9 cellular contexts compared by ENCODE assay signal in the genomic region with DNA sequence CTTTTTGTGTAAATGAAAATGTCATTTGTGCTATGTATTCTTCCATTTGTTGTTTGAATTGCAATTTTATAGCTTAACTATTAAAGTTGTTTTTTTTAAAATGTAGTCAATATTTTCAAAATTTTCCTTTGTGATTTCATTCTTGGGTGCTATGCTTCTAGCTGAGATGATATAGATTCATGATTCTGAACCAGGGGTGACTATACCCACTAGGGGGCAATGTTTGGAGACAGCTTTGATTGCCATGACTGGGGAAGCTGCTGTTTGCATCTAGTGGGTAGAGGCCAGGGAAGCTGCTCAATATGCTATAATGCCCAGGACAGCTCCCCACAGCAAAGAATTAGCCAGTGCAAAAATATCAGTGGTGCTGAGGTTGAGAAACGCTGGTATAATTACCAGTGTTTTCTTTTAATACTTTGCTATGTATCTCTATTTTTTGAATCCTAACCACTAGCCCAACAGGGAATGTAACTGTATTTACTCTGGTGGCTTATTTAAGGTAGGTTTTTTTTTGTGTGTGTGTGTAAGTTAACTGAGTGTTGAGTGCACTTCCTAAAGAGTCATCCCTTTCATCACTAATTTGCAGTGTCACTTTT.
A peak's percentile ranks its signal among the peaks of the same experiment; 100 is the strongest.
DNase-seq lines count a peak whose midpoint lies in the region; ATAC-seq, FAIRE-seq and TF ChIP-seq lines count a peak whose summit lies in the region.
"Had no signal": no experiment of that assay in that cellular context is flagged by ENCODE, and none has a peak within 500 bp of the region (broad histone marks: within the 10 kb centered on the region; RNA-seq: fewer than 3 reads in every experiment).

No MANE protein-coding gene starts in this region.

- H2BK5ac ChIP-seq in trophoblast cell (ENCODE audit: low read depth, low read length, poor library complexity) = no peak overlapping the region

- DNase-seq in AG04449 (ENCODE audit: low read depth, low spot score) = no peak
- DNase-seq in GM13976 (ENCODE audit: low spot score) = peak; percentile 53
- peak; percentile 32 for DNase-seq in NCI-H2029 (lab: John Stamatoyannopoulos, UW)
- peak; percentile 86 for DNase-seq in fibroblast of pulmonary artery (ENCODE audit: low read depth)
- peak; percentile 63 to 91 for DNase-seq in trophoblast cell
- DNase-seq: left cardiac atrium had no signal

- no peak overlapping the region for H3K4me2 ChIP-seq in trophoblast cell (ENCODE audit: low read length)

- H2BK120ac ChIP-seq in trophoblast cell (ENCODE audit: insufficient read depth, low read length, poor library complexity) = no peak overlapping the region

- no peak overlapping the region for H3K14ac ChIP-seq in trophoblast cell (ENCODE audit: low read length)

- no peak overlapping the region for H3K18ac ChIP-seq in trophoblast cell (ENCODE audit: low read length)

- H4K12ac ChIP-seq in trophoblast cell (ENCODE audit: low read depth, low read length) = no peak overlapping the region

- no peak overlapping the region for H4K91ac ChIP-seq in trophoblast cell (ENCODE audit: low read depth, low read length)

- H3K36me3 ChIP-seq in trophoblast cell (ENCODE audit: control insufficient read depth in 1 of 2, insufficient read depth in 2 of 2, low read length in 2 of 2) = peaks cover 8 to 10% of the 10 kb centered on the region in 2 experiments

- H3K27ac ChIP-seq in trophoblast cell (ENCODE audit: low read depth, low read length) = no peak overlapping the region

- in situ Hi-C loops in GM13976 (cut with MboI; ENCODE audit: low sequenced_read_pairs, unreplicated experiment) = loop anchor here (10.0 kb wide), 1 partner anchor 255 kb away; no protein-coding TSS in a partner anchor

- H2BK12ac ChIP-seq in trophoblast cell (ENCODE audit: low read length) = no peak overlapping the region

- no peaks in the 10 kb centered on the region for H3K27me3 ChIP-seq in trophoblast cell (ENCODE audit: insufficient read depth, low read length)

- H3K23ac ChIP-seq in trophoblast cell (ENCODE audit: low read length) = no peak overlapping the region

- H2AK5ac ChIP-seq in trophoblast cell (ENCODE audit: low read length) = no peak overlapping the region

- ATAC-seq in HG02973 (IDR thresholded peaks at IDR 0.05; ENCODE audit: unreplicated experiment) (peak; percentile 94), HG03342 (IDR thresholded peaks at IDR 0.05; ENCODE audit: unreplicated experiment) (no peak)

- no peak overlapping the region for H3K9ac ChIP-seq in trophoblast cell (ENCODE audit: low read length)

- FAIRE-seq in TTC549 (lab: Jason Lieb, UNC) = peak; percentile 34

- peak; percentile 73 for TF ChIP-seq CTCF in AG04449 (IDR thresholded peaks at IDR 0.05; ENCODE audit: insufficient read depth, low read length, missing control alignments)
- peak; percentile 31 for TF ChIP-seq CTCF in GM13976 (IDR thresholded peaks at IDR 0.05; ENCODE audit: borderline replicate concordance, control extremely low read depth, extremely low read depth, insufficient read depth, missing control alignments)
- TF ChIP-seq CTCF in fibroblast of pulmonary artery (IDR thresholded peaks at IDR 0.05; ENCODE audit: low read length, missing control alignments) = peak; percentile 87

- H3K79me2 ChIP-seq in trophoblast cell (ENCODE audit: control insufficient read depth, insufficient read depth, low read length, poor library complexity) = peaks cover 2% of the 10 kb centered on the region

- H3K79me1 ChIP-seq in trophoblast cell (ENCODE audit: low read length) = peaks cover 2% of the 10 kb centered on the region

- no peak overlapping the region for H2AFZ ChIP-seq in trophoblast cell (ENCODE audit: insufficient read depth, low read length, poor library complexity)

- H3K4me3 ChIP-seq in AG04449 (ENCODE audit: low read depth, low read length) = no peak overlapping the region
- H3K4me3 ChIP-seq in fibroblast of pulmonary artery (replicated peaks; ENCODE audit: low read depth, low read length) = no peak overlapping the region
- H3K4me3 ChIP-seq in trophoblast cell (ENCODE audit: low read depth, low read length) = no peak overlapping the region

- WGBS in trophoblast cell (ENCODE audit: extremely low coverage, insufficient coverage, insufficient read length) = no CpG with 5 or more reads among the region's 1 CpG

- no peaks in the 10 kb centered on the region for H3K4me1 ChIP-seq in trophoblast cell (ENCODE audit: control insufficient read depth in 1 of 2, insufficient read depth in 2 of 2, low read length in 2 of 2)

- no peaks in the 10 kb centered on the region for H3K9me3 ChIP-seq in trophoblast cell (ENCODE audit: insufficient read depth, low read depth, low read length)

- no peak overlapping the region for H4K8ac ChIP-seq in trophoblast cell (ENCODE audit: low read depth, low read length)

- CTCF ChIA-PET in AG04449 (lab: Yijun Ruan, JAX) = interaction anchor here (0.5 to 10.1 kb wide), 32 partner anchors 10 to 267 kb away, joined by 3 to 186 read pairs (median 5); partner anchors contain the start of gene GAREM1

- H3K4ac ChIP-seq in trophoblast cell (ENCODE audit: low read depth, low read length) = no peak overlapping the region

- POLR2A ChIA-PET in AG04449 (lab: Yijun Ruan, JAX) = interaction anchor here (0.7 kb wide), 1 partner anchor 181 kb away, joined by 3 read pairs; the partner anchor contains the start of gene GAREM1

Comparison
In these comparisons a context has a peak if more than half of its experiments do, and no peak if none do; other contexts are left out.
1. CTCF ChIP-seq: peak in every context shown above with its lines; median percentile 87 in fibroblast of pulmonary artery; 73 in AG04449; 31 in GM13976.